In genomic region chr3:29050155-29050554, GRCh38 we compare ENCODE assay signal across 5 cellular contexts.
"Had no signal": no experiment of that assay in that cellular context is flagged by ENCODE, and none has a peak within 500 bp of the region (broad histone marks: within the 10 kb centered on the region; RNA-seq: fewer than 3 reads in every experiment).

No MANE protein-coding gene starts in this region.

- H3K4me3 ChIP-seq: K562 had no signal

- ATAC-seq: HepG2, K562 had no signal

- FAIRE-seq: HepG2, HTR-8/SVneo, K562 had no signal

- DNase-seq: IMR-90, KBM-7 had no signal
